Comparison of ENCODE assay signal across 1 cellular context in the genomic region with DNA sequence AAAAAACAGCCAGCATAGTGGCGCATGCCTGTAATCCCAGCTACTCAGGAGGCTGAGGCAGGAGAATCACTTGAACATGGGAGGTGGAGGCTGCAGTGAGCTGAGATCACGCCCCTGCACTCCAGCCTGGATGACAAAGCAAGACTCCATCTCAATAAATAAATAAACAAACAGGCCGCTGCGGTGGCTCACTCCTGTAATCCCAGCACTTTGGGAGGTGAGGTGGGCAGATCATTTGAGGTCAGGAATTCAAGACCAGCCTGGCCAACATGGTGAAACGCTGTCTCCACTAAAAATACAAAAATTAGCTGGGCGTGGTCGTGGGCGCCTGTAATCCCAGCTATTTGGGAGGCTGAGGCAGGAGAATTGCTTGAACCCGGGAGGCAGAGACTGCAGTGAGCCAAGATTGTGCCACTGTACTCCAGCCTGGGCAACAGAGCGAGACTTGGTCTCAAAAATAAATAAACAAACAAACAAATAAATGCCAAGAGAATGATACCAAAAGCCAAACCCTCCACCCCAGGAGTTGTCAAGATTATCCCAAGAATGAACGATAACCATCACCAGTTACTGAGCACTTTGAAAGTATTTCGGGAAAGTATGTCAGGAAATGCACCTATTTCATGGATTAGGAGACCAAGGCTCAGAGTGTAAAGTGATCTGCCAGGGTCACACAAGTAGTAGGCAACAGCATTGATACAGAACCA.
A peak's percentile ranks its signal among the peaks of the same experiment; 100 is the strongest.
TF ChIP-seq lines count a peak whose summit lies in the region.

No MANE protein-coding gene starts in this region.

TF ChIP-seq in A549, 52 proteins besides CTCF, POLR2A, EP300 and RAD21:
- TF ChIP-seq KDM1A (IDR thresholded peaks at IDR 0.05; ENCODE audit: low read depth), result 0 out of 2 replicates have a peak, but pooled peaks have one; percentile 45
